Comparison of ENCODE assay signal across 23 cellular contexts in genomic region chrX:8091526-8091925, GRCh38.
"Had no signal": no experiment of that assay in that cellular context is flagged by ENCODE, and none has a peak within 500 bp of the region (broad histone marks: within the 10 kb centered on the region; RNA-seq: fewer than 3 reads in every experiment).

No MANE protein-coding gene starts in this region.

- H3K4me3 Mint-ChIP-seq: dendritic cell treated with granulocyte-macrophage colony-stimulating factor and Interleukin-4, amounts not matched to agents 40 ng/mL and 50 ng/mL, for 4 days; effector memory CD8-positive, alpha-beta T cell; endodermal cell; mesothelial cell of epicardium; naive B cell; naive thymus-derived CD8-positive, alpha-beta T cell had no signal

- H3K27ac Mint-ChIP-seq: dendritic cell treated with granulocyte-macrophage colony-stimulating factor and Interleukin-4, amounts not matched to agents 40 ng/mL and 50 ng/mL, for 4 days; effector memory CD8-positive, alpha-beta T cell; endodermal cell; mesothelial cell of epicardium; naive B cell; naive thymus-derived CD8-positive, alpha-beta T cell had no signal

- ATAC-seq: effector memory CD8-positive, alpha-beta T cell; gastrocnemius medialis; heart right ventricle; left cardiac atrium; left lung; left ventricle myocardium superior; lower lobe of right lung; mucosa of descending colon; naive thymus-derived CD8-positive, alpha-beta T cell had no signal

- H3K4me1 Mint-ChIP-seq: naive thymus-derived CD8-positive, alpha-beta T cell had no signal

- DNase-seq: colonic mucosa; cortex of kidney; effector CD8-positive, alpha-beta T cell; effector memory CD8-positive, alpha-beta T cell; endodermal cell; foreskin melanocyte; gastrocnemius medialis; heart right ventricle; hippocampal formation; left cardiac atrium; left lung; left ventricle myocardium superior; lower lobe of right lung; mesenchymal stem cell; mucosa of descending colon; naive B cell; naive thymus-derived CD8-positive, alpha-beta T cell had no signal

- H3K9me3 ChIP-seq: colonic mucosa, esophagus muscularis mucosa, gastrocnemius medialis, heart right ventricle, left lung, lower lobe of right lung, mucosa of descending colon had no signal

- H3K27ac ChIP-seq: colonic mucosa, esophagus muscularis mucosa, gastrocnemius medialis, heart right ventricle, left lung, lower lobe of right lung had no signal

- H3K27me3 ChIP-seq: colonic mucosa, esophagus muscularis mucosa, gastrocnemius medialis, heart right ventricle, left lung had no signal

- H3K27me3 Mint-ChIP-seq: dendritic cell treated with granulocyte-macrophage colony-stimulating factor and Interleukin-4, amounts not matched to agents 40 ng/mL and 50 ng/mL, for 4 days; effector memory CD8-positive, alpha-beta T cell; naive B cell; naive thymus-derived CD8-positive, alpha-beta T cell had no signal

- FAIRE-seq: endometrium, islet of Langerhans, keratinocyte had no signal

- H3K4me1 ChIP-seq: colonic mucosa, esophagus muscularis mucosa, gastrocnemius medialis, heart right ventricle, left lung, lower lobe of right lung had no signal

- H3K36me3 ChIP-seq: colonic mucosa, esophagus muscularis mucosa, gastrocnemius medialis, heart right ventricle, left lung, lower lobe of right lung had no signal

- H3K9me3 Mint-ChIP-seq: dendritic cell treated with granulocyte-macrophage colony-stimulating factor and Interleukin-4, amounts not matched to agents 40 ng/mL and 50 ng/mL, for 4 days; effector memory CD8-positive, alpha-beta T cell; endodermal cell had no signal

- H3K4me3 ChIP-seq: colonic mucosa, esophagus muscularis mucosa, gastrocnemius medialis, heart right ventricle, left lung, lower lobe of right lung, mucosa of descending colon had no signal

- H3K36me3 Mint-ChIP-seq: mesothelial cell of epicardium had no signal
